Comparison of ENCODE assay signal across 1 cellular context in the genomic region with DNA sequence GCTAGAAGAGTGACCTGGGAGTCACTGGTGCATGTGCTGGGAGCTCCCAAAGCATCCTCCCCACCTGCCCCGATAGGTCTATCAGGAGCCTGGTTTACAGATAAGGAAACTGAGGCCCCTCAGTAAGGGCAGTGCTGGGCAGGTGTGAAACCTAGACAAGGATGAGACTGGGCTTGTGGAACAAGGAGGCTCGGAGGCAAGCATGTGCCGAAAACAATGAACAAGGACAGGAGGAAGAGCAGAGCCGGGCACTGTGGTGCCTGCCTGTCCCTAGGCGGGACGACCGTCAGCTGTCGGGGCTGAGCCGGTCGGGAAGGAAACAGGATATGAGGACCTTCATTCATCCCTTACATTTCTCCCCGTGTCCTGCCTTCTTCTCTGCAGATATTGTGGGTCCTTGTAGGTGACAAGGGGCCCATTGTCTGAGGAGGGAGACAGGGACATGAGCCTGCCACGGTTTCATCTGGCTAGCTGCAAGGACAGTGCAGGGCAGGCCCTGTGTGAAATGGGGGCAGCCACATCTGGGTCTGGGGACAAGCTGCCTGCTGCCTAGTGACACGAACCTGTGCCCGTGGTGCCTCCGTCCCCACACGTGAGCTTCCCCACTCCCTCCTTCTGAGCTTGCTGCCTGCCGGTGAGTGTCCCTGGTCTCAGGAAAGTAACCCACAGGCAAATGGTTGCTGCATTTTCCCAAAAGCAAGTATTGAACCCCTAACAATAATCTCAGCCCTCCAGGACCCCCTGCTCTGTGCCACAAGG.
TF ChIP-seq lines count a peak whose summit lies in the region.

No MANE protein-coding gene starts in this region.

TF ChIP-seq in SK-N-SH, 30 proteins besides CTCF, POLR2A, EP300 and RAD21 (continued from another document):
- TF ChIP-seq, protein P1, sequence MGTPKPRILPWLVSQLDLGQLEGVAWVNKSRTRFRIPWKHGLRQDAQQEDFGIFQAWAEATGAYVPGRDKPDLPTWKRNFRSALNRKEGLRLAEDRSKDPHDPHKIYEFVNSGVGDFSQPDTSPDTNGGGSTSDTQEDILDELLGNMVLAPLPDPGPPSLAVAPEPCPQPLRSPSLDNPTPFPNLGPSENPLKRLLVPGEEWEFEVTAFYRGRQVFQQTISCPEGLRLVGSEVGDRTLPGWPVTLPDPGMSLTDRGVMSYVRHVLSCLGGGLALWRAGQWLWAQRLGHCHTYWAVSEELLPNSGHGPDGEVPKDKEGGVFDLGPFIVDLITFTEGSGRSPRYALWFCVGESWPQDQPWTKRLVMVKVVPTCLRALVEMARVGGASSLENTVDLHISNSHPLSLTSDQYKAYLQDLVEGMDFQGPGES (IDR thresholded peaks at IDR 0.05; ENCODE audit: low read depth, low read length), result no peak
- TF ChIP-seq, protein P2, sequence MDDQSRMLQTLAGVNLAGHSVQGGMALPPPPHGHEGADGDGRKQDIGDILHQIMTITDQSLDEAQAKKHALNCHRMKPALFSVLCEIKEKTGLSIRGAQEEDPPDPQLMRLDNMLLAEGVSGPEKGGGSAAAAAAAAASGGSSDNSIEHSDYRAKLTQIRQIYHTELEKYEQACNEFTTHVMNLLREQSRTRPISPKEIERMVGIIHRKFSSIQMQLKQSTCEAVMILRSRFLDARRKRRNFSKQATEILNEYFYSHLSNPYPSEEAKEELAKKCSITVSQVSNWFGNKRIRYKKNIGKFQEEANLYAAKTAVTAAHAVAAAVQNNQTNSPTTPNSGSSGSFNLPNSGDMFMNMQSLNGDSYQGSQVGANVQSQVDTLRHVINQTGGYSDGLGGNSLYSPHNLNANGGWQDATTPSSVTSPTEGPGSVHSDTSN (IDR thresholded peaks at IDR 0.05), result no peak
- TF ChIP-seq TEAD4 (IDR thresholded peaks at IDR 0.05; ENCODE audit: borderline replicate concordance, insufficient read depth), result no peak
- TF ChIP-seq, protein P3, sequence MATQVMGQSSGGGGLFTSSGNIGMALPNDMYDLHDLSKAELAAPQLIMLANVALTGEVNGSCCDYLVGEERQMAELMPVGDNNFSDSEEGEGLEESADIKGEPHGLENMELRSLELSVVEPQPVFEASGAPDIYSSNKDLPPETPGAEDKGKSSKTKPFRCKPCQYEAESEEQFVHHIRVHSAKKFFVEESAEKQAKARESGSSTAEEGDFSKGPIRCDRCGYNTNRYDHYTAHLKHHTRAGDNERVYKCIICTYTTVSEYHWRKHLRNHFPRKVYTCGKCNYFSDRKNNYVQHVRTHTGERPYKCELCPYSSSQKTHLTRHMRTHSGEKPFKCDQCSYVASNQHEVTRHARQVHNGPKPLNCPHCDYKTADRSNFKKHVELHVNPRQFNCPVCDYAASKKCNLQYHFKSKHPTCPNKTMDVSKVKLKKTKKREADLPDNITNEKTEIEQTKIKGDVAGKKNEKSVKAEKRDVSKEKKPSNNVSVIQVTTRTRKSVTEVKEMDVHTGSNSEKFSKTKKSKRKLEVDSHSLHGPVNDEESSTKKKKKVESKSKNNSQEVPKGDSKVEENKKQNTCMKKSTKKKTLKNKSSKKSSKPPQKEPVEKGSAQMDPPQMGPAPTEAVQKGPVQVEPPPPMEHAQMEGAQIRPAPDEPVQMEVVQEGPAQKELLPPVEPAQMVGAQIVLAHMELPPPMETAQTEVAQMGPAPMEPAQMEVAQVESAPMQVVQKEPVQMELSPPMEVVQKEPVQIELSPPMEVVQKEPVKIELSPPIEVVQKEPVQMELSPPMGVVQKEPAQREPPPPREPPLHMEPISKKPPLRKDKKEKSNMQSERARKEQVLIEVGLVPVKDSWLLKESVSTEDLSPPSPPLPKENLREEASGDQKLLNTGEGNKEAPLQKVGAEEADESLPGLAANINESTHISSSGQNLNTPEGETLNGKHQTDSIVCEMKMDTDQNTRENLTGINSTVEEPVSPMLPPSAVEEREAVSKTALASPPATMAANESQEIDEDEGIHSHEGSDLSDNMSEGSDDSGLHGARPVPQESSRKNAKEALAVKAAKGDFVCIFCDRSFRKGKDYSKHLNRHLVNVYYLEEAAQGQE (IDR thresholded peaks at IDR 0.05; ENCODE audit: low read depth, low read length), result no peak
- TF ChIP-seq TCF12 (IDR thresholded peaks at IDR 0.05), result no peak
- TF ChIP-seq MXI1 (IDR thresholded peaks at IDR 0.05; ENCODE audit: low read depth, low read length), result no peak
- TF ChIP-seq, protein P4, sequence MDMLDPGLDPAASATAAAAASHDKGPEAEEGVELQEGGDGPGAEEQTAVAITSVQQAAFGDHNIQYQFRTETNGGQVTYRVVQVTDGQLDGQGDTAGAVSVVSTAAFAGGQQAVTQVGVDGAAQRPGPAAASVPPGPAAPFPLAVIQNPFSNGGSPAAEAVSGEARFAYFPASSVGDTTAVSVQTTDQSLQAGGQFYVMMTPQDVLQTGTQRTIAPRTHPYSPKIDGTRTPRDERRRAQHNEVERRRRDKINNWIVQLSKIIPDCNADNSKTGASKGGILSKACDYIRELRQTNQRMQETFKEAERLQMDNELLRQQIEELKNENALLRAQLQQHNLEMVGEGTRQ (IDR thresholded peaks at IDR 0.05; ENCODE audit: borderline replicate concordance, low read depth, low read length), result no peak
- TF ChIP-seq FOXM1 (IDR thresholded peaks at IDR 0.05; ENCODE audit: low read depth), result no peak
- TF ChIP-seq NFIC (IDR thresholded peaks at IDR 0.05; ENCODE audit: borderline replicate concordance), result no peak
- TF ChIP-seq MEF2A (IDR thresholded peaks at IDR 0.05; ENCODE audit: borderline replicate concordance, low read depth), result no peak
- TF ChIP-seq, protein P5, sequence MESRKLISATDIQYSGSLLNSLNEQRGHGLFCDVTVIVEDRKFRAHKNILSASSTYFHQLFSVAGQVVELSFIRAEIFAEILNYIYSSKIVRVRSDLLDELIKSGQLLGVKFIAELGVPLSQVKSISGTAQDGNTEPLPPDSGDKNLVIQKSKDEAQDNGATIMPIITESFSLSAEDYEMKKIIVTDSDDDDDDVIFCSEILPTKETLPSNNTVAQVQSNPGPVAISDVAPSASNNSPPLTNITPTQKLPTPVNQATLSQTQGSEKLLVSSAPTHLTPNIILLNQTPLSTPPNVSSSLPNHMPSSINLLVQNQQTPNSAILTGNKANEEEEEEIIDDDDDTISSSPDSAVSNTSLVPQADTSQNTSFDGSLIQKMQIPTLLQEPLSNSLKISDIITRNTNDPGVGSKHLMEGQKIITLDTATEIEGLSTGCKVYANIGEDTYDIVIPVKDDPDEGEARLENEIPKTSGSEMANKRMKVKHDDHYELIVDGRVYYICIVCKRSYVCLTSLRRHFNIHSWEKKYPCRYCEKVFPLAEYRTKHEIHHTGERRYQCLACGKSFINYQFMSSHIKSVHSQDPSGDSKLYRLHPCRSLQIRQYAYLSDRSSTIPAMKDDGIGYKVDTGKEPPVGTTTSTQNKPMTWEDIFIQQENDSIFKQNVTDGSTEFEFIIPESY (IDR thresholded peaks at IDR 0.05; ENCODE audit: borderline replicate concordance, low read depth), result no peak
- no peak for TF ChIP-seq JUND (IDR thresholded peaks at IDR 0.05)
